Comparison of ENCODE assay signal across 17 cellular contexts in genomic region chr19:57443121-57443696, GRCh38. TPM values are rescaled to one million over a fixed set of nuclear protein-coding genes. Genes with fewer than 3 reads are reported as not detected.
DNase-seq lines count a peak whose midpoint lies in the region; ATAC-seq and TF ChIP-seq lines count a peak whose summit lies in the region.
"Had no signal": no experiment of that assay in that cellular context is flagged by ENCODE, and none has a peak within 500 bp of the region (broad histone marks: within the 10 kb centered on the region; RNA-seq: fewer than 3 reads in every experiment).

No MANE protein-coding gene starts in this region.

- peak; percentile 33 for DNase-seq in DMS53 (lab: John Stamatoyannopoulos, UW)
- DNase-seq in DMS53 treated with DMSO at 0.1 percent for 48 hours (lab: John Stamatoyannopoulos, UW; ENCODE audit: unreplicated experiment), result no peak
- DNase-seq in Caki2 (ENCODE audit: low read depth), result peak; percentile 18
- peak; percentile 57 for DNase-seq in NCI-H345 (lab: John Stamatoyannopoulos, UW)
- DNase-seq in erythroblast (lab: John Stamatoyannopoulos, UW), result peak; percentile 12 to 20
- no peak for DNase-seq in effector memory CD8-positive, alpha-beta T cell
- DNase-seq in activated T-cell treated with anti-CD3 and anti-CD28 coated beads, Interleukin-2, amount 50 U/mL, for 72 hours, result no peak
- DNase-seq: 8988T, GF-D8, HCEC 1CT, MV-4-11, NCI-H2171, NCI-H510A, NCI-H748 treated with DMSO at 0.1 percent for 48 hours had no signal

- peaks cover 10 to 13% of the 10 kb centered on the region in 2 donors for H3K4me1 Mint-ChIP-seq in effector memory CD8-positive, alpha-beta T cell (ENCODE audit: low read depth in 2 of 2)
- H3K4me1 Mint-ChIP-seq in activated T-cell treated with anti-CD3 and anti-CD28 coated beads, Interleukin-2, amount 50 U/mL, for 72 hours (ENCODE audit: low read depth), result peaks cover 24% of the 10 kb centered on the region
- H3K4me1 Mint-ChIP-seq: CD14-positive monocyte, GM23338 had no signal

- peaks cover 2 to 30% of the 10 kb centered on the region in 2 donors for H3K9me3 Mint-ChIP-seq in effector memory CD8-positive, alpha-beta T cell
- peaks cover 23 to 43% of the 10 kb centered on the region in 2 donors for H3K9me3 Mint-ChIP-seq in activated T-cell treated with anti-CD3 and anti-CD28 coated beads, Interleukin-2, amount 50 U/mL, for 72 hours
- H3K9me3 Mint-ChIP-seq: GM23338 had no signal

- in situ Hi-C loops in Caki2 (cut with HindIII; ENCODE audit: low pct_unique_long_range_greater_than_20kb, low sequenced_read_pairs), result no loop called here

- no peak overlapping the region for H3K4me3 Mint-ChIP-seq in effector memory CD8-positive, alpha-beta T cell
- no peak overlapping the region for H3K4me3 Mint-ChIP-seq in activated T-cell treated with anti-CD3 and anti-CD28 coated beads, Interleukin-2, amount 50 U/mL, for 72 hours
- H3K4me3 Mint-ChIP-seq: CD14-positive monocyte, GM23338 had no signal

- peaks cover 12% of the 10 kb centered on the region for H3K36me3 Mint-ChIP-seq in effector memory CD8-positive, alpha-beta T cell (ENCODE audit: insufficient read depth)
- peaks cover 63 to 77% of the 10 kb centered on the region in 2 donors for H3K36me3 Mint-ChIP-seq in activated T-cell treated with anti-CD3 and anti-CD28 coated beads, Interleukin-2, amount 50 U/mL, for 72 hours (ENCODE audit: insufficient read depth in 2 of 2)

- no peaks in the 10 kb centered on the region for H3K27me3 Mint-ChIP-seq in effector memory CD8-positive, alpha-beta T cell
- no peaks in the 10 kb centered on the region for H3K27me3 Mint-ChIP-seq in activated T-cell treated with anti-CD3 and anti-CD28 coated beads, Interleukin-2, amount 50 U/mL, for 72 hours (ENCODE audit: low read depth)

- ATAC-seq in HG03571 (IDR thresholded peaks at IDR 0.05; ENCODE audit: unreplicated experiment), result no peak
- ATAC-seq in effector memory CD8-positive, alpha-beta T cell (replicated peaks), result no peak
- no peak for ATAC-seq in activated T-cell treated with anti-CD3 and anti-CD28 coated beads, Interleukin-2, amount 50 U/mL, for 72 hours (replicated peaks in 1 of 2)
- ATAC-seq: GM23338 had no signal

- no peak for TF ChIP-seq POLR2A in erythroblast (IDR thresholded peaks at IDR 0.05; ENCODE audit: low read length)

- no peak overlapping the region for H3K27ac Mint-ChIP-seq in effector memory CD8-positive, alpha-beta T cell
- H3K27ac Mint-ChIP-seq in activated T-cell treated with anti-CD3 and anti-CD28 coated beads, Interleukin-2, amount 50 U/mL, for 72 hours, result no peak overlapping the region
- H3K27ac Mint-ChIP-seq: CD14-positive monocyte, GM23338 had no signal

RNA-seq across cellular contexts. Expression of gene ZNF749, which starts 8.1 kb away (rescaled TPM):
- total RNA-seq in Caki2 (2014; rRNA removed; shearing (Covaris generic); ENCODE audit: low replicate concordance), result 17.8 and 20.7 TPM in 2 replicates
- 10 to 100 TPM; 16.5 to 18.0 TPM for total RNA-seq in activated T-cell treated with anti-CD3 and anti-CD28 coated beads, Interleukin-2, amount 50 U/mL, for 72 hours

RNA-seq across cellular contexts. Expression of gene VN1R1, which starts 13.7 kb away (rescaled TPM):
- total RNA-seq in Caki2 (2014; rRNA removed; shearing (Covaris generic); ENCODE audit: low replicate concordance), result not detected in 2 replicates
- total RNA-seq in activated T-cell treated with anti-CD3 and anti-CD28 coated beads, Interleukin-2, amount 50 U/mL, for 72 hours, result 1 to 10 TPM in 1 of 2 donors, under 1 TPM in 1; 0.37 to 1.1 TPM

RNA-seq across cellular contexts. Expression of gene ZNF17, which starts 32.2 kb away (rescaled TPM):
- 2.2 and 5.8 TPM in 2 replicates for total RNA-seq in Caki2 (2014; rRNA removed; shearing (Covaris generic); ENCODE audit: low replicate concordance)
- total RNA-seq in activated T-cell treated with anti-CD3 and anti-CD28 coated beads, Interleukin-2, amount 50 U/mL, for 72 hours, result 10 to 100 TPM; 11.0 to 12.0 TPM

RNA-seq across cellular contexts. Expression of gene ZNF772, which starts 34.2 kb away (rescaled TPM):
- 13.1 and 14.0 TPM in 2 replicates for total RNA-seq in Caki2 (2014; rRNA removed; shearing (Covaris generic); ENCODE audit: low replicate concordance)
- 1 to 10 TPM; 6.4 to 7.7 TPM for total RNA-seq in activated T-cell treated with anti-CD3 and anti-CD28 coated beads, Interleukin-2, amount 50 U/mL, for 72 hours

RNA-seq across cellular contexts. Expression of gene ZNF419, which starts 44.3 kb away (rescaled TPM):
- total RNA-seq in Caki2 (2014; rRNA removed; shearing (Covaris generic); ENCODE audit: low replicate concordance), result 11.7 and 22.1 TPM in 2 replicates
- total RNA-seq in activated T-cell treated with anti-CD3 and anti-CD28 coated beads, Interleukin-2, amount 50 U/mL, for 72 hours, result 10 to 100 TPM; 10.2 to 11.1 TPM

Comparison
In these comparisons a context has a peak if more than half of its experiments do, and no peak if none do; other contexts are left out.
1. DNase-seq: peak in DMS53 (single experiment), Caki2 (single experiment), NCI-H345 (single experiment) and erythroblast (2 of 2); none in DMS53 treated with DMSO at 0.1 percent for 48 hours (single experiment), effector memory CD8-positive, alpha-beta T cell (0 of 3) and activated T-cell treated with anti-CD3 and anti-CD28 coated beads, Interleukin-2, amount 50 U/mL, for 72 hours (0 of 2).